ENCODE assay signal across 1 cellular context in the genomic region with DNA sequence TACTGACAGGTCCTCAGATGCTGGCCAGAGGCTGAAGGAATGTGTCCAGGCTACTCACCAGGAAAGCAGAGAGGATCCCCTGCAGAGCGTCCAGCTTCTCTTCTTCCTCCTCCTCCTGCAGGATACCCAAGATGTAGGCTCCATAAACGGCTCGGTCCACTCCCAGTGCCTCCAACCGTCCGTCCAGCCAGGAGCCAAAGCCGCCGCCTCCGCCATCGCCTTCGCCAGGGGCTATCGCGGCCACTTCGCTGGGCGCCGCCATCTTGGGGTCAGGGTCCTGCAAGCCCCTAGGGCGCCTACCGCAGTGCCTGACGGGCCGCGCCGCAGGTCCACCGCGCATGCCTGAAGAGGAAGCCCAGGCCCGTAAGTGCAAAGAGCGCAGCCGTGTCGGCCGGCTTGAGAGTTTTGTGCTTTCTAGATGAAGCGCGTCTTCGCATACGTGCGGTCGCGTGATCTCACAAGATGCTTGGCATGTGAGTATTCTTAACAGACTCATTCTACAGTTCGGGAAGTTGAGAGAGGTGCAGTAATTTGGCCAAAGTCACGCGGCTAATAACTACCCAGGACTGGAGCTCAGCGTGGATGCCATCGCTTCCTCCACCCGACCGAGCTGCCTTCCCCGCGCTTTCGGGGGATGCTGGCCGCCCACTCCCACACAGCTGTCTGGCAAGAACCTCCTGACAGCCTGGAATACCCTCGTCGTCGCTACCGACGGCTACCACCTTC.
TF ChIP-seq lines count a peak whose summit lies in the region.

A gene with protein sequence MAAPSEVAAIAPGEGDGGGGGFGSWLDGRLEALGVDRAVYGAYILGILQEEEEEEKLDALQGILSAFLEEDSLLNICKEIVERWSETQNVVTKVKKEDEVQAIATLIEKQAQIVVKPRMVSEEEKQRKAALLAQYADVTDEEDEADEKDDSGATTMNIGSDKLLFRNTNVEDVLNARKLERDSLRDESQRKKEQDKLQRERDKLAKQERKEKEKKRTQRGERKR (minus strand): TSS at position 285 of the 726 bp plus-strand sequence. CDS start 23 bp downstream, at position 262.

TF ChIP-seq in K562, 482 proteins besides CTCF, POLR2A, EP300 and RAD21 (continued from another document):
- peak; percentile 66 for TF ChIP-seq HNRNPLL (IDR thresholded peaks at IDR 0.05; ENCODE audit: low read depth, low read length, poor library complexity, severe bottlenecking)
- no peak for TF ChIP-seq ZNF224 (CRISPR knock-in tag; IDR thresholded peaks at IDR 0.05)
- no peak for TF ChIP-seq DNMT1 (IDR thresholded peaks at IDR 0.05)
- TF ChIP-seq NRF1 (conservative IDR thresholded peaks at IDR 0.05 in 1 of 2, IDR thresholded peaks at IDR 0.05 in 1 of 2), result peak; percentile 95 to 96
- no peak for TF ChIP-seq MTA2 (IDR thresholded peaks at IDR 0.05; ENCODE audit: low read depth)
- no peak for TF ChIP-seq PTTG1 (tag; IDR thresholded peaks at IDR 0.05; ENCODE audit: low read depth)
- no peak for TF ChIP-seq ARID2 (IDR thresholded peaks at IDR 0.05)
- TF ChIP-seq FOXA3 (CRISPR knock-in tag; conservative IDR thresholded peaks at IDR 0.05 in 1 of 2, IDR thresholded peaks at IDR 0.05 in 1 of 2), result 0 out of 4 replicates have a peak, but pooled peaks of 1 of the 2 experiments have one; percentile 17
- TF ChIP-seq SAP30 (IDR thresholded peaks at IDR 0.05; ENCODE audit: borderline replicate concordance, insufficient read depth, low read depth, low read length, poor library complexity, severe bottlenecking), result peak; percentile 78
- TF ChIP-seq, protein P1, sequence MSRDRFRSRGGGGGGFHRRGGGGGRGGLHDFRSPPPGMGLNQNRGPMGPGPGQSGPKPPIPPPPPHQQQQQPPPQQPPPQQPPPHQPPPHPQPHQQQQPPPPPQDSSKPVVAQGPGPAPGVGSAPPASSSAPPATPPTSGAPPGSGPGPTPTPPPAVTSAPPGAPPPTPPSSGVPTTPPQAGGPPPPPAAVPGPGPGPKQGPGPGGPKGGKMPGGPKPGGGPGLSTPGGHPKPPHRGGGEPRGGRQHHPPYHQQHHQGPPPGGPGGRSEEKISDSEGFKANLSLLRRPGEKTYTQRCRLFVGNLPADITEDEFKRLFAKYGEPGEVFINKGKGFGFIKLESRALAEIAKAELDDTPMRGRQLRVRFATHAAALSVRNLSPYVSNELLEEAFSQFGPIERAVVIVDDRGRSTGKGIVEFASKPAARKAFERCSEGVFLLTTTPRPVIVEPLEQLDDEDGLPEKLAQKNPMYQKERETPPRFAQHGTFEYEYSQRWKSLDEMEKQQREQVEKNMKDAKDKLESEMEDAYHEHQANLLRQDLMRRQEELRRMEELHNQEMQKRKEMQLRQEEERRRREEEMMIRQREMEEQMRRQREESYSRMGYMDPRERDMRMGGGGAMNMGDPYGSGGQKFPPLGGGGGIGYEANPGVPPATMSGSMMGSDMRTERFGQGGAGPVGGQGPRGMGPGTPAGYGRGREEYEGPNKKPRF (IDR thresholded peaks at IDR 0.05; ENCODE audit: low read depth, low read length), result no peak
